Comparison of ENCODE assay signal across 15 cellular contexts in genomic region chr14:25836647-25837046, GRCh38.
"Had no signal": no experiment of that assay in that cellular context is flagged by ENCODE, and none has a peak within 500 bp of the region (broad histone marks: within the 10 kb centered on the region; RNA-seq: fewer than 3 reads in every experiment).

No MANE protein-coding gene starts in this region.

- H3K4me3 ChIP-seq: breast epithelium, left ventricle myocardium inferior, pancreas, testis, upper lobe of right lung had no signal

- H3K27ac ChIP-seq: breast epithelium, left ventricle myocardium inferior, pancreas, testis, upper lobe of right lung had no signal

- H3K27me3 ChIP-seq: breast epithelium, pancreas, testis, upper lobe of right lung had no signal

- FAIRE-seq: keratinocyte, pancreas had no signal

- H3K36me3 ChIP-seq: breast epithelium, left ventricle myocardium inferior, pancreas, upper lobe of right lung had no signal

- DNase-seq: activated CD4-positive, alpha-beta memory T cell treated with anti-CD3 and anti-CD28 coated beads for 36 hours; activated gamma-delta T cell treated with Interleukin-2 at 50 U/mL for 16 hours; activated naive CD8-positive, alpha-beta T cell treated with anti-CD3 and anti-CD28 coated beads, Interleukin-2, amount 10 ng/mL, durations not matched to agents 7 days and 5 days; activated T-cell treated with anti-CD3 and anti-CD28 coated beads, Interleukin-2, amount 50 U/mL, for 4 hours; dermis blood vessel endothelial cell; endodermal cell; erythroblast; left ventricle myocardium inferior; pancreas; stimulated activated CD4-positive, alpha-beta T cell treated with anti-CD3 and anti-CD28 coated beads, Interleukin-15, amount 100 ng/mL, for 24 hours; stimulated activated CD4-positive, alpha-beta T cell treated with anti-CD3 and anti-CD28 coated beads, Interleukin-4, amount 100 ng/mL, for 24 hours; testis; upper lobe of right lung had no signal

- H3K4me1 ChIP-seq: breast epithelium, left ventricle myocardium inferior, pancreas, testis, upper lobe of right lung had no signal

- H3K9me3 ChIP-seq: breast epithelium, left ventricle myocardium inferior, pancreas, testis had no signal
